ENCODE assay signal across 1 cellular context in the genomic region with DNA sequence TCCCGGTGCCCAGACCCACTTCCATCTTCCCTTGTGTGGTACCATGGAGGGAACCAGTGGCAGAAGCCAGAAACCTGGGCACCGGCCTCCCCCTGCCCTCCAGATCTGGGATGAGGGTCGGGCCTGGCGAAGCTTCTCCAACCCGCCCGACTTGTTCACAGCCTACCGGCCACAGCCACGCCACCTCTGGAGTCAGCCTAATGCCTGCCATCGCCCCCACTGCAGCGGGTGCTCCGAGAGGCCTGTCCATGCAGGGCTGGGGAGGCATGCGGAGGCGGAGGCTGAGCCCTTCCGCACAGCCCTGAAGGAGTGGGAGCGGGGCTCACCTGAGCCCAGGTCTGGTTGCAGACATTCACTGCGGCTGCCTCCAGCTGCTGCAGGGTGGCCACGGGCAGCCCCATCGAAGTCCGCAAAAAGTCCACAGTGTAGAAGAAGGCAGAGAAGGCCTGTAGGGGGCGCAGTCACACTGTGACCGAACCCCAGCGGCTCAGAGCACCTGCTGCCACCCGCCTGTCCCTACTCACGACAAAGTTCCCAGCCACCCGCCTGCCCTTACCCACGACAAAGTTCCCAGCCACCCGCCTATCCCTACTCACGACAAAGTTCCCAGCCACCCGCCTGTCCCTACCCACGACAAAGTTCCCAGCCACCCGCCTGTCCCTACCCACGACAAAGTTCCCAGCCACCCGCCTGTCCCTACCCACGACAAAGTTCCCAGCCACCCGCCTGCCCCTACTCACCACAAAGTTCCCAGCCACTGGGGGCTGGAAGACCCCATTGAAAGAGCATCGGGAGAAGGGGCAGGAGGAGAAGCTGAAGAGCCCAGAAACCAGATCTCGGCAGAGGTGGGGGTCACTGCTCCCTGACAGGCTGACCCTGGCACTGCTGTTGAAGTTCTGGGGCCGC.
TF ChIP-seq lines count a peak whose summit lies in the region.

No MANE protein-coding gene starts in this region.

TF ChIP-seq in HEK293, 187 proteins besides CTCF, POLR2A, EP300 and RAD21 (continued from another document):
- TF ChIP-seq, protein P1, sequence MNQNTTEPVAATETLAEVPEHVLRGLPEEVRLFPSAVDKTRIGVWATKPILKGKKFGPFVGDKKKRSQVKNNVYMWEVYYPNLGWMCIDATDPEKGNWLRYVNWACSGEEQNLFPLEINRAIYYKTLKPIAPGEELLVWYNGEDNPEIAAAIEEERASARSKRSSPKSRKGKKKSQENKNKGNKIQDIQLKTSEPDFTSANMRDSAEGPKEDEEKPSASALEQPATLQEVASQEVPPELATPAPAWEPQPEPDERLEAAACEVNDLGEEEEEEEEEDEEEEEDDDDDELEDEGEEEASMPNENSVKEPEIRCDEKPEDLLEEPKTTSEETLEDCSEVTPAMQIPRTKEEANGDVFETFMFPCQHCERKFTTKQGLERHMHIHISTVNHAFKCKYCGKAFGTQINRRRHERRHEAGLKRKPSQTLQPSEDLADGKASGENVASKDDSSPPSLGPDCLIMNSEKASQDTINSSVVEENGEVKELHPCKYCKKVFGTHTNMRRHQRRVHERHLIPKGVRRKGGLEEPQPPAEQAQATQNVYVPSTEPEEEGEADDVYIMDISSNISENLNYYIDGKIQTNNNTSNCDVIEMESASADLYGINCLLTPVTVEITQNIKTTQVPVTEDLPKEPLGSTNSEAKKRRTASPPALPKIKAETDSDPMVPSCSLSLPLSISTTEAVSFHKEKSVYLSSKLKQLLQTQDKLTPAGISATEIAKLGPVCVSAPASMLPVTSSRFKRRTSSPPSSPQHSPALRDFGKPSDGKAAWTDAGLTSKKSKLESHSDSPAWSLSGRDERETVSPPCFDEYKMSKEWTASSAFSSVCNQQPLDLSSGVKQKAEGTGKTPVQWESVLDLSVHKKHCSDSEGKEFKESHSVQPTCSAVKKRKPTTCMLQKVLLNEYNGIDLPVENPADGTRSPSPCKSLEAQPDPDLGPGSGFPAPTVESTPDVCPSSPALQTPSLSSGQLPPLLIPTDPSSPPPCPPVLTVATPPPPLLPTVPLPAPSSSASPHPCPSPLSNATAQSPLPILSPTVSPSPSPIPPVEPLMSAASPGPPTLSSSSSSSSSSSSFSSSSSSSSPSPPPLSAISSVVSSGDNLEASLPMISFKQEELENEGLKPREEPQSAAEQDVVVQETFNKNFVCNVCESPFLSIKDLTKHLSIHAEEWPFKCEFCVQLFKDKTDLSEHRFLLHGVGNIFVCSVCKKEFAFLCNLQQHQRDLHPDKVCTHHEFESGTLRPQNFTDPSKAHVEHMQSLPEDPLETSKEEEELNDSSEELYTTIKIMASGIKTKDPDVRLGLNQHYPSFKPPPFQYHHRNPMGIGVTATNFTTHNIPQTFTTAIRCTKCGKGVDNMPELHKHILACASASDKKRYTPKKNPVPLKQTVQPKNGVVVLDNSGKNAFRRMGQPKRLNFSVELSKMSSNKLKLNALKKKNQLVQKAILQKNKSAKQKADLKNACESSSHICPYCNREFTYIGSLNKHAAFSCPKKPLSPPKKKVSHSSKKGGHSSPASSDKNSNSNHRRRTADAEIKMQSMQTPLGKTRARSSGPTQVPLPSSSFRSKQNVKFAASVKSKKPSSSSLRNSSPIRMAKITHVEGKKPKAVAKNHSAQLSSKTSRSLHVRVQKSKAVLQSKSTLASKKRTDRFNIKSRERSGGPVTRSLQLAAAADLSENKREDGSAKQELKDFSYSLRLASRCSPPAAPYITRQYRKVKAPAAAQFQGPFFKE (tag by site-specific recombination; IDR thresholded peaks at IDR 0.05; ENCODE audit: borderline replicate concordance): no peak
- TF ChIP-seq OVOL3 (tag by site-specific recombination; IDR thresholded peaks at IDR 0.05) (no peak), EGR2 (tag by site-specific recombination; IDR thresholded peaks at IDR 0.05; ENCODE audit: low read depth) (peak; percentile 30; the same call in 1 of the 2 replicates), ZNF48 (tag by site-specific recombination; IDR thresholded peaks at IDR 0.05) (no peak), ZBTB17 (tag by site-specific recombination; IDR thresholded peaks at IDR 0.05) (no peak), ZIC2 (tag by site-specific recombination; IDR thresholded peaks at IDR 0.05) (no peak), ZBTB7A (tag by site-specific recombination; IDR thresholded peaks at IDR 0.05; ENCODE audit: low read depth) (no peak), BCL11B (tag by site-specific recombination; IDR thresholded peaks at IDR 0.05; ENCODE audit: low read depth) (0 out of 2 replicates have a peak, but pooled peaks have one; percentile 57), ZNF621 (tag by site-specific recombination; IDR thresholded peaks at IDR 0.05) (no peak), FEZF1 (tag by site-specific recombination; IDR thresholded peaks at IDR 0.05) (no peak), ZNF16 (tag by site-specific recombination; IDR thresholded peaks at IDR 0.05; ENCODE audit: low read depth) (no peak), ZNF202 (tag by site-specific recombination; IDR thresholded peaks at IDR 0.05; ENCODE audit: borderline replicate concordance) (no peak), ZNF133 (tag by site-specific recombination; IDR thresholded peaks at IDR 0.05) (no peak), SP3 (tag by site-specific recombination; IDR thresholded peaks at IDR 0.05) (no peak), GLIS2 (tag by site-specific recombination; IDR thresholded peaks at IDR 0.05) (peak; percentile 50), HOXA7 (CRISPR knock-in tag; IDR thresholded peaks at IDR 0.05; ENCODE audit: borderline replicate concordance) (no peak), HOXC10 (CRISPR knock-in tag; IDR thresholded peaks at IDR 0.05) (no peak), ZNF138 (tag by site-specific recombination; IDR thresholded peaks at IDR 0.05; ENCODE audit: borderline replicate concordance) (no peak), ZNF558 (tag by site-specific recombination; IDR thresholded peaks at IDR 0.05) (no peak), ZNF549 (tag by site-specific recombination; IDR thresholded peaks at IDR 0.05) (no peak), ZNF654 (tag by site-specific recombination; IDR thresholded peaks at IDR 0.05; ENCODE audit: low read depth) (peak; percentile 67), KLF10 (tag by site-specific recombination; IDR thresholded peaks at IDR 0.05) (no peak), ZNF121 (tag by site-specific recombination; IDR thresholded peaks at IDR 0.05) (no peak), ZNF600 (tag by site-specific recombination; IDR thresholded peaks at IDR 0.05) (peak; percentile 20; the same call in 1 of the 2 replicates)
- TF ChIP-seq, protein P2, sequence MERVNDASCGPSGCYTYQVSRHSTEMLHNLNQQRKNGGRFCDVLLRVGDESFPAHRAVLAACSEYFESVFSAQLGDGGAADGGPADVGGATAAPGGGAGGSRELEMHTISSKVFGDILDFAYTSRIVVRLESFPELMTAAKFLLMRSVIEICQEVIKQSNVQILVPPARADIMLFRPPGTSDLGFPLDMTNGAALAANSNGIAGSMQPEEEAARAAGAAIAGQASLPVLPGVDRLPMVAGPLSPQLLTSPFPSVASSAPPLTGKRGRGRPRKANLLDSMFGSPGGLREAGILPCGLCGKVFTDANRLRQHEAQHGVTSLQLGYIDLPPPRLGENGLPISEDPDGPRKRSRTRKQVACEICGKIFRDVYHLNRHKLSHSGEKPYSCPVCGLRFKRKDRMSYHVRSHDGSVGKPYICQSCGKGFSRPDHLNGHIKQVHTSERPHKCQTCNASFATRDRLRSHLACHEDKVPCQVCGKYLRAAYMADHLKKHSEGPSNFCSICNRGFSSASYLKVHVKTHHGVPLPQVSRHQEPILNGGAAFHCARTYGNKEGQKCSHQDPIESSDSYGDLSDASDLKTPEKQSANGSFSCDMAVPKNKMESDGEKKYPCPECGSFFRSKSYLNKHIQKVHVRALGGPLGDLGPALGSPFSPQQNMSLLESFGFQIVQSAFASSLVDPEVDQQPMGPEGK (tag by site-specific recombination; IDR thresholded peaks at IDR 0.05): peak; percentile 13; the same call in 1 of the 2 replicates
- TF ChIP-seq, protein P3, sequence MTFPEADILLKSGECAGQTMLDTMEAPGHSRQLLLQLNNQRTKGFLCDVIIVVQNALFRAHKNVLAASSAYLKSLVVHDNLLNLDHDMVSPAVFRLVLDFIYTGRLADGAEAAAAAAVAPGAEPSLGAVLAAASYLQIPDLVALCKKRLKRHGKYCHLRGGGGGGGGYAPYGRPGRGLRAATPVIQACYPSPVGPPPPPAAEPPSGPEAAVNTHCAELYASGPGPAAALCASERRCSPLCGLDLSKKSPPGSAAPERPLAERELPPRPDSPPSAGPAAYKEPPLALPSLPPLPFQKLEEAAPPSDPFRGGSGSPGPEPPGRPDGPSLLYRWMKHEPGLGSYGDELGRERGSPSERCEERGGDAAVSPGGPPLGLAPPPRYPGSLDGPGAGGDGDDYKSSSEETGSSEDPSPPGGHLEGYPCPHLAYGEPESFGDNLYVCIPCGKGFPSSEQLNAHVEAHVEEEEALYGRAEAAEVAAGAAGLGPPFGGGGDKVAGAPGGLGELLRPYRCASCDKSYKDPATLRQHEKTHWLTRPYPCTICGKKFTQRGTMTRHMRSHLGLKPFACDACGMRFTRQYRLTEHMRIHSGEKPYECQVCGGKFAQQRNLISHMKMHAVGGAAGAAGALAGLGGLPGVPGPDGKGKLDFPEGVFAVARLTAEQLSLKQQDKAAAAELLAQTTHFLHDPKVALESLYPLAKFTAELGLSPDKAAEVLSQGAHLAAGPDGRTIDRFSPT (tag by site-specific recombination; IDR thresholded peaks at IDR 0.05): 0 out of 2 replicates have a peak, but pooled peaks have one; percentile 33
- TF ChIP-seq, protein P4, sequence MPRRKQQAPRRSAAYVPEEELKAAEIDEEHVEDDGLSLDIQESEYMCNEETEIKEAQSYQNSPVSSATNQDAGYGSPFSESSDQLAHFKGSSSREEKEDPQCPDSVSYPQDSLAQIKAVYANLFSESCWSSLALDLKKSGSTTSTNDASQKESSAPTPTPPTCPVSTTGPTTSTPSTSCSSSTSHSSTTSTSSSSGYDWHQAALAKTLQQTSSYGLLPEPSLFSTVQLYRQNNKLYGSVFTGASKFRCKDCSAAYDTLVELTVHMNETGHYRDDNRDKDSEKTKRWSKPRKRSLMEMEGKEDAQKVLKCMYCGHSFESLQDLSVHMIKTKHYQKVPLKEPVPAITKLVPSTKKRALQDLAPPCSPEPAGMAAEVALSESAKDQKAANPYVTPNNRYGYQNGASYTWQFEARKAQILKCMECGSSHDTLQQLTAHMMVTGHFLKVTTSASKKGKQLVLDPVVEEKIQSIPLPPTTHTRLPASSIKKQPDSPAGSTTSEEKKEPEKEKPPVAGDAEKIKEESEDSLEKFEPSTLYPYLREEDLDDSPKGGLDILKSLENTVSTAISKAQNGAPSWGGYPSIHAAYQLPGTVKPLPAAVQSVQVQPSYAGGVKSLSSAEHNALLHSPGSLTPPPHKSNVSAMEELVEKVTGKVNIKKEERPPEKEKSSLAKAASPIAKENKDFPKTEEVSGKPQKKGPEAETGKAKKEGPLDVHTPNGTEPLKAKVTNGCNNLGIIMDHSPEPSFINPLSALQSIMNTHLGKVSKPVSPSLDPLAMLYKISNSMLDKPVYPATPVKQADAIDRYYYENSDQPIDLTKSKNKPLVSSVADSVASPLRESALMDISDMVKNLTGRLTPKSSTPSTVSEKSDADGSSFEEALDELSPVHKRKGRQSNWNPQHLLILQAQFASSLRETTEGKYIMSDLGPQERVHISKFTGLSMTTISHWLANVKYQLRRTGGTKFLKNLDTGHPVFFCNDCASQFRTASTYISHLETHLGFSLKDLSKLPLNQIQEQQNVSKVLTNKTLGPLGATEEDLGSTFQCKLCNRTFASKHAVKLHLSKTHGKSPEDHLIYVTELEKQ (tag by site-specific recombination; IDR thresholded peaks at IDR 0.05; ENCODE audit: borderline replicate concordance): no peak
- TF ChIP-seq, protein P5, sequence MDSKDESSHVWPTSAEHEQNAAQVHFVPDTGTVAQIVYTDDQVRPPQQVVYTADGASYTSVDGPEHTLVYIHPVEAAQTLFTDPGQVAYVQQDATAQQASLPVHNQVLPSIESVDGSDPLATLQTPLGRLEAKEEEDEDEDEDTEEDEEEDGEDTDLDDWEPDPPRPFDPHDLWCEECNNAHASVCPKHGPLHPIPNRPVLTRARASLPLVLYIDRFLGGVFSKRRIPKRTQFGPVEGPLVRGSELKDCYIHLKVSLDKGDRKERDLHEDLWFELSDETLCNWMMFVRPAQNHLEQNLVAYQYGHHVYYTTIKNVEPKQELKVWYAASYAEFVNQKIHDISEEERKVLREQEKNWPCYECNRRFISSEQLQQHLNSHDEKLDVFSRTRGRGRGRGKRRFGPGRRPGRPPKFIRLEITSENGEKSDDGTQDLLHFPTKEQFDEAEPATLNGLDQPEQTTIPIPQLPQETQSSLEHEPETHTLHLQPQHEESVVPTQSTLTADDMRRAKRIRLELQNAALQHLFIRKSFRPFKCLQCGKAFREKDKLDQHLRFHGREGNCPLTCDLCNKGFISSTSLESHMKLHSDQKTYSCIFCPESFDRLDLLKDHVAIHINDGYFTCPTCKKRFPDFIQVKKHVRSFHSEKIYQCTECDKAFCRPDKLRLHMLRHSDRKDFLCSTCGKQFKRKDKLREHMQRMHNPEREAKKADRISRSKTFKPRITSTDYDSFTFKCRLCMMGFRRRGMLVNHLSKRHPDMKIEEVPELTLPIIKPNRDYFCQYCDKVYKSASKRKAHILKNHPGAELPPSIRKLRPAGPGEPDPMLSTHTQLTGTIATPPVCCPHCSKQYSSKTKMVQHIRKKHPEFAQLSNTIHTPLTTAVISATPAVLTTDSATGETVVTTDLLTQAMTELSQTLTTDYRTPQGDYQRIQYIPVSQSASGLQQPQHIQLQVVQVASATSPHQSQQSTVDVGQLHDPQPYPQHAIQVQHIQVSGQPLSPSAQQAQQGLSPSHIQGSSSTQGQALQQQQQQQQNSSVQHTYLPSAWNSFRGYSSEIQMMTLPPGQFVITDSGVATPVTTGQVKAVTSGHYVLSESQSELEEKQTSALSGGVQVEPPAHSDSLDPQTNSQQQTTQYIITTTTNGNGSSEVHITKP (tag by site-specific recombination; IDR thresholded peaks at IDR 0.05): no peak
